In genomic region chr19:1507763-1508506, GRCh38 we compare ENCODE assay signal across 1 cellular context.
TF ChIP-seq lines count a peak whose summit lies in the region.

No MANE protein-coding gene starts in this region.

TF ChIP-seq in K562, 482 proteins besides CTCF, POLR2A, EP300 and RAD21 (continued from another document and continues in another):
- TF ChIP-seq HMBOX1 (IDR thresholded peaks at IDR 0.05) (no peak), ZC3H11A (IDR thresholded peaks at IDR 0.05; ENCODE audit: low read depth, low read length) (no peak), FOXO4 (CRISPR knock-in tag; IDR thresholded peaks at IDR 0.05) (no peak), CBX8 (IDR thresholded peaks at IDR 0.05; ENCODE audit: borderline replicate concordance, extremely low read depth, low read depth, low read length, poor library complexity, severe bottlenecking) (no peak), MEF2A (IDR thresholded peaks at IDR 0.05; ENCODE audit: control insufficient read depth, low read depth, low read length) (no peak), TRIM25 (IDR thresholded peaks at IDR 0.05; ENCODE audit: borderline replicate concordance) (no peak), YY1 (IDR thresholded peaks at IDR 0.05; ENCODE audit: borderline replicate concordance in 1 of 3, control insufficient read depth in 1 of 3, extremely low read depth in 1 of 3, insufficient read depth in 3 of 3, insufficient read length in 1 of 3, insufficient replicate concordance in 2 of 3, low read depth in 1 of 3, low read length in 2 of 3) (peak in 1 of 3 experiments; percentile 8), ZNF212 (CRISPR knock-in tag; IDR thresholded peaks at IDR 0.05) (no peak), HOMEZ (CRISPR knock-in tag; IDR thresholded peaks at IDR 0.05) (no peak), FOXP4 (CRISPR knock-in tag; IDR thresholded peaks at IDR 0.05; ENCODE audit: borderline replicate concordance) (no peak), ELK1 (CRISPR knock-in tag; IDR thresholded peaks at IDR 0.05) (no peak), ELF1 (tag; IDR thresholded peaks at IDR 0.05) (peak; percentile 93), CHD2 (IDR thresholded peaks at IDR 0.05; ENCODE audit: low read depth, low read length) (peak; percentile 88), CHCHD3 (CRISPR knock-in tag; IDR thresholded peaks at IDR 0.05) (no peak), BRF1 (IDR thresholded peaks at IDR 0.05; ENCODE audit: borderline replicate concordance, extremely low read depth, insufficient read length) (no peak), FOXK1 (CRISPR knock-in tag; IDR thresholded peaks at IDR 0.05; ENCODE audit: borderline replicate concordance) (no peak), FUS (optimal IDR thresholded peaks at IDR 0.05; ENCODE audit: low read depth, low read length) (no peak), MTF1 (CRISPR knock-in tag; IDR thresholded peaks at IDR 0.05; ENCODE audit: borderline replicate concordance) (no peak), RBM25 (IDR thresholded peaks at IDR 0.05; ENCODE audit: low read depth, low read length, severe bottlenecking) (peak; percentile 93), CEBPZ (IDR thresholded peaks at IDR 0.05; ENCODE audit: borderline replicate concordance, low read depth, low read length) (0 out of 2 replicates have a peak, but pooled peaks have one; percentile 35), ZNF175 (CRISPR knock-in tag; IDR thresholded peaks at IDR 0.05; ENCODE audit: low read depth) (no peak), CHD4 (IDR thresholded peaks at IDR 0.05; ENCODE audit: insufficient read depth, insufficient replicate concordance, low read depth, low read length, poor library complexity, severe bottlenecking) (no peak), PREB (CRISPR knock-in tag; IDR thresholded peaks at IDR 0.05) (no peak), TAF7 (tag; IDR thresholded peaks at IDR 0.05) (no peak), ZBTB17 (CRISPR knock-in tag; IDR thresholded peaks at IDR 0.05) (no peak), RFX7 (CRISPR knock-in tag; IDR thresholded peaks at IDR 0.05) (no peak), XRCC4 (IDR thresholded peaks at IDR 0.05; ENCODE audit: extremely low read depth, insufficient read depth, insufficient read length) (no peak), ZBTB7A (IDR thresholded peaks at IDR 0.05; ENCODE audit: borderline replicate concordance, control insufficient read depth, low read depth, low read length) (peak; percentile 84), CBX1 (IDR thresholded peaks at IDR 0.05; ENCODE audit: low read depth) (peak; percentile 63; the same call in 1 of the 2 replicates), NEUROD1 (IDR thresholded peaks at IDR 0.05; ENCODE audit: borderline replicate concordance, low read depth, low read length, partially characterized antibody) (peak; percentile 100), CEBPB (tag; IDR thresholded peaks at IDR 0.05) (no peak), MTA1 (IDR thresholded peaks at IDR 0.05; ENCODE audit: borderline replicate concordance) (peak; percentile 71; the same call in 1 of the 2 replicates), ZNF444 (CRISPR knock-in tag; IDR thresholded peaks at IDR 0.05) (no peak), MTA3 (IDR thresholded peaks at IDR 0.05; ENCODE audit: borderline replicate concordance) (peak; percentile 82; the same call in 1 of the 2 replicates), AFF4 (CRISPR knock-in tag; IDR thresholded peaks at IDR 0.05) (no peak), E2F5 (CRISPR knock-in tag; IDR thresholded peaks at IDR 0.05) (no peak), SOX6 (IDR thresholded peaks at IDR 0.05) (0 out of 2 replicates have a peak, but pooled peaks have one; percentile 13), TCF3 (CRISPR knock-in tag; IDR thresholded peaks at IDR 0.05) (0 out of 2 replicates have a peak, but pooled peaks have one; percentile 5), ZNF707 (CRISPR knock-in tag; conservative IDR thresholded peaks at IDR 0.05) (no peak), ERF (CRISPR knock-in tag; IDR thresholded peaks at IDR 0.05) (no peak), MEF2D (tag; conservative IDR thresholded peaks at IDR 0.05; ENCODE audit: low read depth) (no peak), POLR2G (IDR thresholded peaks at IDR 0.05; ENCODE audit: low read depth, low read length) (peak; percentile 76), ZNF174 (CRISPR knock-in tag; IDR thresholded peaks at IDR 0.05) (no peak), CBX5 (IDR thresholded peaks at IDR 0.05; ENCODE audit: borderline replicate concordance, low read depth) (no peak), CCNT2 (IDR thresholded peaks at IDR 0.05; ENCODE audit: borderline replicate concordance, extremely low read depth, insufficient read length, low read depth, low read length) (no peak), NFRKB (IDR thresholded peaks at IDR 0.05; ENCODE audit: low read depth) (no peak)
